In the genomic region with DNA sequence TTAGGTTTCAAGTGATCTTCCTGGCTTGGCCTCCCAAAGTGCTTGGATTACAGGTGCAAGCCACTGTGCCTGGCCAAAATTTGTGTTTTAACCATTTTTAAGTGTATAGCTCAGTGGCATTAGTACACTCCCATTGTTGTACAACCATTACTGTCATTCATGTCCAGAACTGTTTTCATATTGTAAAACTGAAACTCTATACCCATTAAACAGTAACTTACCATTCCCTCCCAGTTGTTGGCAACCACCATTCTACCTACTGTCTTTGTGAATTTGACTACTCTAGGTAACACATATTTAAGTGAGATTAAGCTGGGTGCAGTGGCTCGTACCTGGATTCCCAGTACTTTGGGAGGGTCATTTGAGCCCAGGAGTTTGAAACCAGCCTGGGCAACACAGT, we compare ENCODE assay signal across 24 cellular contexts.
"Had no signal": no experiment of that assay in that cellular context is flagged by ENCODE, and none has a peak within 500 bp of the region (broad histone marks: within the 10 kb centered on the region; RNA-seq: fewer than 3 reads in every experiment).

No MANE protein-coding gene starts in this region.

- ATAC-seq: activated T-cell treated with anti-CD3 and anti-CD28 coated beads, Interleukin-2, amount 50 U/mL, for 4 hours; left lobe of liver; naive thymus-derived CD4-positive, alpha-beta T cell; sciatic nerve; stimulated activated effector memory CD8-positive, alpha-beta T cell treated with anti-CD3 and anti-CD28 coated beads, Interleukin-12 subunit alpha, Interleukin-12 subunit beta, amount 100 ng/mL, for 72 hours had no signal

- H3K4me2 ChIP-seq: hepatocyte had no signal

- H3K4me1 ChIP-seq: adrenal gland, ascending aorta, suprapubic skin, transverse colon had no signal

- H3K27ac ChIP-seq: adrenal gland, ascending aorta, brain microvascular endothelial cell, hepatocyte, stomach, suprapubic skin, transverse colon had no signal

- H3K27me3 ChIP-seq: adrenal gland, ascending aorta, brain microvascular endothelial cell, hepatocyte, stomach, suprapubic skin, transverse colon had no signal

- H3K9me3 ChIP-seq: adrenal gland, ascending aorta, stomach, suprapubic skin, transverse colon had no signal

- DNase-seq: activated CD4-positive, alpha-beta T cell treated with anti-CD3 and anti-CD28 coated beads for 4 hours; activated CD4-positive, alpha-beta T cell treated with anti-CD3 and anti-CD28 coated beads, Interleukin-2, amount 50 U/mL, for 48 hours; activated CD4-positive, CD25-positive, alpha-beta regulatory T cell; activated CD8-positive, alpha-beta memory T cell treated with anti-CD3 and anti-CD28 coated beads, Interleukin-2, amount 50 U/mL, for 48 hours; activated naive CD4-positive, alpha-beta T cell; activated T-cell treated with anti-CD3 and anti-CD28 coated beads, Interleukin-2, amount 50 U/mL, for 4 hours; adrenal gland; brain microvascular endothelial cell; effector memory CD4-positive, alpha-beta T cell; foreskin melanocyte; immature natural killer cell; naive thymus-derived CD4-positive, alpha-beta T cell; posterior cingulate gyrus; small intestine; stimulated activated CD4-positive, alpha-beta T cell treated with anti-CD3 and anti-CD28 coated beads, Interleukin-2, amount 100 ng/mL, for 24 hours; stomach; transverse colon had no signal

- H3K36me3 ChIP-seq: adrenal gland, ascending aorta, transverse colon had no signal

- H2AFZ ChIP-seq: hepatocyte had no signal

- H3K4me3 ChIP-seq: adrenal gland, ascending aorta, hepatocyte, lung, stomach, suprapubic skin, transverse colon had no signal
